In genomic region chr3:183275418-183275817, GRCh38 we compare ENCODE assay signal across 1 cellular context.
TF ChIP-seq lines count a peak whose summit lies in the region.

No MANE protein-coding gene starts in this region.

TF ChIP-seq in SK-N-SH treated with all-trans-retinoic acid at 6 μM for 48 hours, 23 proteins besides CTCF, POLR2A, EP300 and RAD21 (continued from another document):
- TF ChIP-seq OSR1 (CRISPR knock-in tag; IDR thresholded peaks at IDR 0.05) = no peak
- no peak for TF ChIP-seq ZNF565 (CRISPR knock-in tag; conservative IDR thresholded peaks at IDR 0.05; ENCODE audit: low read depth)
- no peak for TF ChIP-seq ZC3H10 (CRISPR knock-in tag; IDR thresholded peaks at IDR 0.05)
- no peak for TF ChIP-seq ISL1 (CRISPR knock-in tag; IDR thresholded peaks at IDR 0.05)
- no peak for TF ChIP-seq ARNTL (CRISPR knock-in tag; IDR thresholded peaks at IDR 0.05; ENCODE audit: borderline replicate concordance, low read depth)
- no peak for TF ChIP-seq ZFP30 (CRISPR knock-in tag; IDR thresholded peaks at IDR 0.05)
